ENCODE assay signal across 8 cellular contexts in the genomic region with DNA sequence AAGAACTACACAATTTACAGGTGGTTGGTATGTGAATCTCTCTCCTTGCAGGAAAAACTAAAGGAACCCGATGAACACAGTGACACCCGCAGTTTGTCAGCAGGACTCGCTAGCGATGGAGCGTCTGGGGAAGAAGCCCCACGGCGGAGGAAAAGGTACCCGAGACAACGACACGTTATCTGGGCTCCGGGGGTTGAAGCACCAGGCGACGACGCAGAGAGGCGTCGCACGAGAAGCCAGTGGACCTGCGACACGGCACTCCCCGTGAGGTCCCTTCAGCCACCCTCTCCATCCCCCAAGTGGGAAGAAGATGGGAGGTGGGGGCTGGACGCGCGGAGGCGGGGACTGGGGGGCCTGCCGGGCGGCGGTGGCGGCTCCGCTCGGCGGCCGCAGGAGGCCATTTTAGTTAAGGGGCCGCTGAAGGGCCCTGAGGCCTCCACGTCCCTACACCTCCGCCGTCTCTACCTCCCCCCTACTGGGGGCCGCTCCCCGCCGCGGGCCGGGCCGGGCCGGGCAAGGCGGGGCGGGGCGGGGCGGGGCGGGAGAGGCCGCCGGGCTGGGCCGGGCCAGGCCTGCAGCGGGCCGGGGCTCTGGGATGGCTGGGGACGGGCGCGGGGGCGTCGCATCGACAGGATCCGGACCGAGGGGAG. TPM values are rescaled to one million over a fixed set of nuclear protein-coding genes. Genes with fewer than 3 reads are reported as not detected.
DNase-seq lines count a peak whose midpoint lies in the region; ATAC-seq and TF ChIP-seq lines count a peak whose summit lies in the region.

No MANE protein-coding gene starts in this region.

- ATAC-seq in GM18519 (IDR thresholded peaks at IDR 0.05; ENCODE audit: low FRiP score, unreplicated experiment), result peak; percentile 27
- peak; percentile 30 for ATAC-seq in HG03095 (IDR thresholded peaks at IDR 0.05; ENCODE audit: unreplicated experiment)

- POLR2A ChIA-PET in AG04449 (lab: Yijun Ruan, JAX), result no interaction called here

- no peak for TF ChIP-seq CTCF in AG04449 (IDR thresholded peaks at IDR 0.05; ENCODE audit: insufficient read depth, low read length, missing control alignments)
- no peak for TF ChIP-seq CTCF in tibial artery (IDR thresholded peaks at IDR 0.05)

- H3K27me3 ChIP-seq in tibial artery, result no peaks in the 10 kb centered on the region

- peak overlapping the region; percentile 98 to 99 for H3K27ac ChIP-seq in tibial artery

- intact Hi-C loops in tibial artery (cut with DNase I; ENCODE audit: low total_unique reads), result loop anchor here (5.0 kb wide), 1 partner anchor 144 kb away; the partner anchor contains the start of gene SUB1

- no peak for DNase-seq in AG04449 (ENCODE audit: low read depth, low spot score)
- DNase-seq in OCI-M1 (lab: John Stamatoyannopoulos, UW), result peak; percentile 70
- peak; percentile 28 for DNase-seq in activated gamma-delta T cell treated with anti-CD3 and anti-CD28 coated beads, Interleukin-2, amount 50 U/mL, for 16 hours (ENCODE audit: low read depth)
- peak; percentile 47 for DNase-seq in globus pallidus (ENCODE audit: low spot score)
- DNase-seq in occipital lobe (lab: John Stamatoyannopoulos, UW), result peak; percentile 31
- DNase-seq in tibial artery, result peak in 1 of 2 donors; percentile 76

- CTCF ChIA-PET in AG04449 (lab: Yijun Ruan, JAX), result interaction anchor here (1.1 kb wide), 1 partner anchor 147 kb away, joined by 5 read pairs; no protein-coding TSS in a partner anchor

- H3K9me3 ChIP-seq in tibial artery, result no peaks in the 10 kb centered on the region

- H3K4me3 ChIP-seq in AG04449 (ENCODE audit: low read depth, low read length) (peak overlapping the region; percentile 78), tibial artery (peak overlapping the region; percentile 97 to 100)

- H3K36me3 ChIP-seq in tibial artery, result no peaks in the 10 kb centered on the region

- peaks cover 0 to 48% (median 24%) of the 10 kb centered on the region in 4 donors for H3K4me1 ChIP-seq in tibial artery

RNA-seq across cellular contexts. Expression of gene ZFR, which starts 0.9 kb away (rescaled TPM):
- 135 TPM for total RNA-seq in occipital lobe
